In the genomic region with DNA sequence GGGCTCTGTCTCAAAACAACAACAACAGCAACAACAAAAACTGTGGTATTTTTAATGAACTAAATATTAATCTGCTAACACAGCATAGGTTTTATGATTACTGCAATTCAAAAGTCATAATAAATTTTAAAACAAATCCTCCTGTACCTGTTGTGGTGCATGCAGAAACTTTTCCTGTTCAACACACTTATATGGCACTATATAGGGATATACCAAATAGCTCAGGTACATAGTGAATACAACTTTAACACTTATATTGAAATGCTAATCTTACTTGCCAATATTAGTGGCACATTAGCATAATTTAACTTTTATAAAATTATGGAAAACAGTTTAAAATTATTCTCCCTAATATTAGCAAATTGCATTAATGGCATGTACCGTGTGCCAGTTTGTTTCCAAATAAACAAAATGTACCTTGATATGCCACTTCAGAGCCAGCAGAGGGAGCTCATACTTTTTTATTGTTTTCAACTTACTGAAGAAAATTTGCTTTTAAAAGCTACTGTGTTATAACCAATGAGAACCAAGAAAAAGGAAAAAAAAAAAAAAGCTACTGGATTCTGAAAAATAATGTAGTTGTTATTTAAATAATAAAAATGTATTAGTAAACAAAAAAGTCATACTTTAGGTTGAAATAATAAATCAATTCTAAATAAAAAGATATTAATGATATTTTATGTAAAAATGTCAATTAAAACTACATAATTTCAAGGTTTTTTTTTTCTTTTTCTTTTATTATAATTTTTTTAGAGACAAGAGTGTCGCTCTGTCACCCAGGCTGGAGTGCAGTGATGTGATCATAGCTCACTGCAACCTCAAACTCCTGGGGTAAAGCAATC, we compare ENCODE assay signal across 1 cellular context.
TF ChIP-seq lines count a peak whose summit lies in the region.

No MANE protein-coding gene starts in this region.

TF ChIP-seq in HCT116, 20 proteins besides CTCF, POLR2A, EP300 and RAD21 (continued from another document):
- TF ChIP-seq, protein P1, sequence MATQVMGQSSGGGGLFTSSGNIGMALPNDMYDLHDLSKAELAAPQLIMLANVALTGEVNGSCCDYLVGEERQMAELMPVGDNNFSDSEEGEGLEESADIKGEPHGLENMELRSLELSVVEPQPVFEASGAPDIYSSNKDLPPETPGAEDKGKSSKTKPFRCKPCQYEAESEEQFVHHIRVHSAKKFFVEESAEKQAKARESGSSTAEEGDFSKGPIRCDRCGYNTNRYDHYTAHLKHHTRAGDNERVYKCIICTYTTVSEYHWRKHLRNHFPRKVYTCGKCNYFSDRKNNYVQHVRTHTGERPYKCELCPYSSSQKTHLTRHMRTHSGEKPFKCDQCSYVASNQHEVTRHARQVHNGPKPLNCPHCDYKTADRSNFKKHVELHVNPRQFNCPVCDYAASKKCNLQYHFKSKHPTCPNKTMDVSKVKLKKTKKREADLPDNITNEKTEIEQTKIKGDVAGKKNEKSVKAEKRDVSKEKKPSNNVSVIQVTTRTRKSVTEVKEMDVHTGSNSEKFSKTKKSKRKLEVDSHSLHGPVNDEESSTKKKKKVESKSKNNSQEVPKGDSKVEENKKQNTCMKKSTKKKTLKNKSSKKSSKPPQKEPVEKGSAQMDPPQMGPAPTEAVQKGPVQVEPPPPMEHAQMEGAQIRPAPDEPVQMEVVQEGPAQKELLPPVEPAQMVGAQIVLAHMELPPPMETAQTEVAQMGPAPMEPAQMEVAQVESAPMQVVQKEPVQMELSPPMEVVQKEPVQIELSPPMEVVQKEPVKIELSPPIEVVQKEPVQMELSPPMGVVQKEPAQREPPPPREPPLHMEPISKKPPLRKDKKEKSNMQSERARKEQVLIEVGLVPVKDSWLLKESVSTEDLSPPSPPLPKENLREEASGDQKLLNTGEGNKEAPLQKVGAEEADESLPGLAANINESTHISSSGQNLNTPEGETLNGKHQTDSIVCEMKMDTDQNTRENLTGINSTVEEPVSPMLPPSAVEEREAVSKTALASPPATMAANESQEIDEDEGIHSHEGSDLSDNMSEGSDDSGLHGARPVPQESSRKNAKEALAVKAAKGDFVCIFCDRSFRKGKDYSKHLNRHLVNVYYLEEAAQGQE (IDR thresholded peaks at IDR 0.05; ENCODE audit: low read depth) = no peak
- TF ChIP-seq ZNF274 (IDR thresholded peaks at IDR 0.05; ENCODE audit: low read depth, low read length) (no peak), EZH2phosphoT487 (IDR thresholded peaks at IDR 0.05; ENCODE audit: borderline replicate concordance) (no peak)
TF ChIP-seq in HCT116: peak in this region for 0.
